Comparison of ENCODE assay signal across 1 cellular context in genomic region chr2:65432227-65433190, GRCh38.
TF ChIP-seq lines count a peak whose summit lies in the region.

TSS of gene SPRED2 (minus strand) at chr2:65432599. CDS start at chr2:65431987, 612 bp downstream.

TF ChIP-seq in K562, 482 proteins besides CTCF, POLR2A, EP300 and RAD21 (continued from another document and continues in another):
- no peak for TF ChIP-seq THRAP3 (IDR thresholded peaks at IDR 0.05; ENCODE audit: borderline replicate concordance)
- TF ChIP-seq RHOXF2B (CRISPR knock-in tag; conservative IDR thresholded peaks at IDR 0.05) = no peak
- TF ChIP-seq SNAPC5 (CRISPR knock-in tag; IDR thresholded peaks at IDR 0.05) = no peak
- no peak; the same call in 1 of the 2 replicates for TF ChIP-seq ZNF12 (CRISPR knock-in tag; IDR thresholded peaks at IDR 0.05)
- TF ChIP-seq BRCA1 (IDR thresholded peaks at IDR 0.05) = no peak
- TF ChIP-seq BRCA1 (CRISPR knock-in tag; IDR thresholded peaks at IDR 0.05) = no peak
- TF ChIP-seq MEF2A (IDR thresholded peaks at IDR 0.05; ENCODE audit: control insufficient read depth, low read depth, low read length) = peak; percentile 57; the same call in 1 of the 2 replicates
- TF ChIP-seq PRPF4 (IDR thresholded peaks at IDR 0.05; ENCODE audit: insufficient read depth, low read depth, low read length, poor library complexity, severe bottlenecking) = no peak
- no peak for TF ChIP-seq GTF2A2 (tag; IDR thresholded peaks at IDR 0.05)
- TF ChIP-seq ZNF354B (CRISPR knock-in tag; IDR thresholded peaks at IDR 0.05) = no peak
- peak; percentile 79 for TF ChIP-seq EGR1 (conservative IDR thresholded peaks at IDR 0.05)
- TF ChIP-seq MGA (IDR thresholded peaks at IDR 0.05) = no peak; the same call in 1 of the 2 replicates
- TF ChIP-seq ELF2 (CRISPR knock-in tag; IDR thresholded peaks at IDR 0.05) = no peak
- TF ChIP-seq TSHZ1 (CRISPR knock-in tag; IDR thresholded peaks at IDR 0.05) = no peak
- no peak for TF ChIP-seq ZNF76 (CRISPR knock-in tag; IDR thresholded peaks at IDR 0.05; ENCODE audit: borderline replicate concordance)
- peak; percentile 12; the same call in 1 of the 2 replicates for TF ChIP-seq KLF13 (tag; IDR thresholded peaks at IDR 0.05; ENCODE audit: borderline replicate concordance, low read depth)
- no peak for TF ChIP-seq SMARCB1 (IDR thresholded peaks at IDR 0.05; ENCODE audit: insufficient read length, low read depth)
- peak; percentile 76 to 80 for TF ChIP-seq NRF1 (conservative IDR thresholded peaks at IDR 0.05 in 1 of 2, IDR thresholded peaks at IDR 0.05 in 1 of 2)
- no peak for TF ChIP-seq MBD1 (CRISPR knock-in tag; IDR thresholded peaks at IDR 0.05)
- TF ChIP-seq SOX6 (IDR thresholded peaks at IDR 0.05) = peak; percentile 77
- TF ChIP-seq GMEB1 (CRISPR knock-in tag; IDR thresholded peaks at IDR 0.05) = peak; percentile 49; the same call in 1 of the 2 replicates
- no peak for TF ChIP-seq ZC3H4 (CRISPR knock-in tag; IDR thresholded peaks at IDR 0.05; ENCODE audit: borderline replicate concordance)
- TF ChIP-seq FOXJ2 (tag; IDR thresholded peaks at IDR 0.05) = peak; percentile 63; the same call in 1 of the 2 replicates
- no peak for TF ChIP-seq RFX5 (IDR thresholded peaks at IDR 0.05; ENCODE audit: low read depth, low read length)
- peak; percentile 26; the same call in 1 of the 2 replicates for TF ChIP-seq E2F1 (CRISPR knock-in tag; IDR thresholded peaks at IDR 0.05)
- no peak for TF ChIP-seq ZBTB34 (CRISPR knock-in tag; IDR thresholded peaks at IDR 0.05)
- TF ChIP-seq ZNF699 (CRISPR knock-in tag; IDR thresholded peaks at IDR 0.05; ENCODE audit: insufficient replicate concordance) = no peak
- TF ChIP-seq ZBTB26 (CRISPR knock-in tag; IDR thresholded peaks at IDR 0.05) = no peak
- no peak for TF ChIP-seq MEIS2 (IDR thresholded peaks at IDR 0.05; ENCODE audit: partially characterized antibody)
- TF ChIP-seq JUNB (CRISPR knock-in tag; conservative IDR thresholded peaks at IDR 0.05) = no peak
